ENCODE assay signal across 9 cellular contexts in the genomic region with DNA sequence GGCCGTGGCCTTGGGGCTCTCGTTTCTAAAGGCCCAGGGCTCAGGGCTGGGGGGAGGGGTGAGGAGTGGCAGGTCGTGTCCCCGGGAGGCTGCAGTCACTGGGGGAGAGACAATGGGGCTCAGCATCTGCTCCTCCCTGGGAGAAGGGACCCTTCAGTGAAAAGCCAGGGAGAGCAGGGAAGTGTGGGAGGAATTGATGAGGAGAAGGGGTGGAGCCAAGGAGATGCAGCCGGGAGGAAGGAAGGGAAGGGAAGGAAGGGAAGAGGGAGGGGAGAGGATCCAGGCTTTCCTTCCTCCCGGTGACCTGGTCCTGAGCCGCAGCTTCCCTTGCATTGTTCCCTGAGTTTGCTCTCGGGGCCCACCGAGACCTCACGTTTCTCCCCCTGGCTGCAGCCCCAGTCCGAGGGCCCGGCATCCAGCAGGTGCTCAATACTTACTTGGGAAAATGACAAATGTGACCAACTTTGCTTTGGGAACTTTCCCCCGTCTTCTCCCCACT. TPM values are rescaled to one million over a fixed set of nuclear protein-coding genes. Genes with fewer than 3 reads are reported as not detected.
DNase-seq lines count a peak whose midpoint lies in the region; ATAC-seq and TF ChIP-seq lines count a peak whose summit lies in the region.
"Had no signal": no experiment of that assay in that cellular context is flagged by ENCODE, and none has a peak within 500 bp of the region (broad histone marks: within the 10 kb centered on the region; RNA-seq: fewer than 3 reads in every experiment).

No MANE protein-coding gene starts in this region.

- H3K4me3 ChIP-seq in BLaER1 treated with 17β-estradiol and CSF1 and Interleukin-3, amounts not matched to agents 10 nM and 100 nM = peak overlapping the region in 6 of 10 experiments; percentile 69 to 90 (median 80); a peak in 12 of 20 replicates
- peak overlapping the region; percentile 60 to 94 (median 71) for H3K4me3 ChIP-seq in Peyer's patch
- peak overlapping the region; percentile 46 to 69 (median 54) for H3K4me3 ChIP-seq in fibroblast of lung (replicated peaks in 1 of 4; ENCODE audit: control extremely low read depth in 1 of 4, insufficient read depth in 1 of 4, low read depth in 3 of 4, low read length in 4 of 4)
- H3K4me3 ChIP-seq in neuron (ENCODE audit: low read length) = peak overlapping the region; percentile 70

- H3K4me1 ChIP-seq in BLaER1 treated with 17β-estradiol and CSF1 and Interleukin-3, amounts not matched to agents 10 nM and 100 nM = peaks cover 40 to 58% (median 52%) of the 10 kb centered on the region in 10 experiments
- H3K4me1 ChIP-seq in Peyer's patch = peaks cover 0 to 24% (median 5%) of the 10 kb centered on the region in 4 donors
- peaks cover 26% of the 10 kb centered on the region for H3K4me1 ChIP-seq in fibroblast of lung (ENCODE audit: control insufficient read depth, extremely low read depth, insufficient read depth, low read length)
- H3K4me1 ChIP-seq in neuron (ENCODE audit: insufficient read depth, low read length) = peaks cover 33% of the 10 kb centered on the region

- ATAC-seq in HG03025 (IDR thresholded peaks at IDR 0.05; ENCODE audit: low FRiP score, unreplicated experiment) = no peak

- H4K20me1 ChIP-seq in BLaER1 treated with 17β-estradiol and CSF1 and Interleukin-3, amounts not matched to agents 10 nM and 100 nM = peaks cover 0 to 18% (median 0%) of the 10 kb centered on the region in 11 experiments; a peak in 4 of 22 replicates
- no peaks in the 10 kb centered on the region for H4K20me1 ChIP-seq in fibroblast of lung (ENCODE audit: control insufficient read depth, extremely low read depth, insufficient read depth, low read length)

- peaks cover 18% of the 10 kb centered on the region for H3K79me2 ChIP-seq in fibroblast of lung (ENCODE audit: control insufficient read depth, insufficient read depth, low read length)

- DNase-seq in Peyer's patch (peak in 1 of 3 donors; percentile 55), fibroblast of lung (ENCODE audit: low read depth in 2 of 2) (peak; percentile 40 to 47), NCI-H1092 treated with DMSO at 0.1 percent for 48 hours (lab: John Stamatoyannopoulos, UW) (no peak), glomerular visceral epithelial cell (ENCODE audit: extremely low spot score) (no peak), NAMALWA (ENCODE audit: low spot score) (no peak)
- DNase-seq: SIG-M5 had no signal

- TF ChIP-seq POLR2A in Peyer's patch (IDR thresholded peaks at IDR 0.05) = peak in 1 of 2 donors; percentile 48

- peak overlapping the region; percentile 91 to 99 (median 94) for H3K4me2 ChIP-seq in BLaER1 treated with 17β-estradiol and CSF1 and Interleukin-3, amounts not matched to agents 10 nM and 100 nM
- peak overlapping the region; percentile 84 for H3K4me2 ChIP-seq in fibroblast of lung (ENCODE audit: extremely low read depth, insufficient read depth, low read length)

- TF ChIP-seq CTCF in Peyer's patch (IDR thresholded peaks at IDR 0.05) (no peak), fibroblast of lung (conservative IDR thresholded peaks at IDR 0.05 in 1 of 2, IDR thresholded peaks at IDR 0.05 in 1 of 2; ENCODE audit: low read depth in 1 of 2, low read length in 2 of 2) (no peak)

- H3K36me3 ChIP-seq in BLaER1 treated with 17β-estradiol and CSF1 and Interleukin-3, amounts not matched to agents 10 nM and 100 nM = peaks cover 0 to 15% (median 0%) of the 10 kb centered on the region in 11 experiments; a peak in 3 of 22 replicates
- H3K36me3 ChIP-seq in Peyer's patch (no peaks in the 10 kb centered on the region), fibroblast of lung (ENCODE audit: control insufficient read depth, insufficient read depth, low read length) (no peaks in the 10 kb centered on the region), neuron (ENCODE audit: insufficient read depth, low read length) (no peaks in the 10 kb centered on the region)

- peak overlapping the region; percentile 24 for H2AFZ ChIP-seq in fibroblast of lung (ENCODE audit: low read length)
- H2AFZ ChIP-seq in neuron (ENCODE audit: low read depth, low read length) = peak overlapping the region; percentile 64

- peak overlapping the region; percentile 94 to 99 (median 96); a peak in 19 of 22 replicates for H3K9ac ChIP-seq in BLaER1 treated with 17β-estradiol and CSF1 and Interleukin-3, amounts not matched to agents 10 nM and 100 nM
- peak overlapping the region; percentile 59 for H3K9ac ChIP-seq in fibroblast of lung (ENCODE audit: insufficient read depth, low read length)

- H3K27me3 ChIP-seq in BLaER1 treated with 17β-estradiol and CSF1 and Interleukin-3, amounts not matched to agents 10 nM and 100 nM = no peaks in the 10 kb centered on the region
- H3K27me3 ChIP-seq in Peyer's patch (no peaks in the 10 kb centered on the region), fibroblast of lung (ENCODE audit: control insufficient read depth, insufficient read depth, low read length) (no peaks in the 10 kb centered on the region), neuron (ENCODE audit: insufficient read depth, low read length) (no peaks in the 10 kb centered on the region)

- H3K27ac ChIP-seq in BLaER1 treated with 17β-estradiol and CSF1 and Interleukin-3, amounts not matched to agents 10 nM and 100 nM = peak overlapping the region; percentile 92 to 99 (median 97); a peak in 20 of 22 replicates
- H3K27ac ChIP-seq in Peyer's patch (peak overlapping the region; percentile 81 to 95 (median 84)), fibroblast of lung (ENCODE audit: insufficient read depth, low read length) (peak overlapping the region; percentile 85)

- H3K9me3 ChIP-seq in BLaER1 treated with 17β-estradiol and CSF1 and Interleukin-3, amounts not matched to agents 10 nM and 100 nM (replicated peaks in 1 of 11) = no peaks in the 10 kb centered on the region
- H3K9me3 ChIP-seq in Peyer's patch = no peaks in the 10 kb centered on the region
- no peaks in the 10 kb centered on the region for H3K9me3 ChIP-seq in fibroblast of lung (ENCODE audit: control insufficient read depth, insufficient read depth, low read depth, low read length)
- H3K9me3 ChIP-seq in neuron (ENCODE audit: low read length) = no peaks in the 10 kb centered on the region

RNA-seq across cellular contexts. Expression of gene ZNF710, which starts 1.4 kb away (rescaled TPM):
- 10 to 100 TPM; 19.8 to 31.3 (median 23.2) TPM for total RNA-seq in Peyer's patch
- total RNA-seq in fibroblast of lung = 5.9 and 9.4 TPM in 2 replicates
- 2.1 and 2.2 TPM in 2 replicates for polyA plus RNA-seq in fibroblast of lung
- 14.6 and 17.4 TPM in 2 replicates for polyA plus RNA-seq in fibroblast of lung (2012)
- polyA minus RNA-seq in fibroblast of lung (ENCODE audit: low replicate concordance) = 21.2 and 28.9 TPM in 2 replicates

Comparison
In these comparisons a context has a peak if more than half of its experiments do, and no peak if none do; other contexts are left out.
1. DNase-seq: peak in fibroblast of lung (2 of 2); none in NCI-H1092 treated with DMSO at 0.1 percent for 48 hours (single experiment), glomerular visceral epithelial cell (single experiment) and NAMALWA (single experiment).
2. Peak in every context shown above with its lines, with median percentiles within 50 percentile points of each other: H3K27ac ChIP-seq and H3K4me3 ChIP-seq.